ENCODE assay signal across 1 cellular context in the genomic region with DNA sequence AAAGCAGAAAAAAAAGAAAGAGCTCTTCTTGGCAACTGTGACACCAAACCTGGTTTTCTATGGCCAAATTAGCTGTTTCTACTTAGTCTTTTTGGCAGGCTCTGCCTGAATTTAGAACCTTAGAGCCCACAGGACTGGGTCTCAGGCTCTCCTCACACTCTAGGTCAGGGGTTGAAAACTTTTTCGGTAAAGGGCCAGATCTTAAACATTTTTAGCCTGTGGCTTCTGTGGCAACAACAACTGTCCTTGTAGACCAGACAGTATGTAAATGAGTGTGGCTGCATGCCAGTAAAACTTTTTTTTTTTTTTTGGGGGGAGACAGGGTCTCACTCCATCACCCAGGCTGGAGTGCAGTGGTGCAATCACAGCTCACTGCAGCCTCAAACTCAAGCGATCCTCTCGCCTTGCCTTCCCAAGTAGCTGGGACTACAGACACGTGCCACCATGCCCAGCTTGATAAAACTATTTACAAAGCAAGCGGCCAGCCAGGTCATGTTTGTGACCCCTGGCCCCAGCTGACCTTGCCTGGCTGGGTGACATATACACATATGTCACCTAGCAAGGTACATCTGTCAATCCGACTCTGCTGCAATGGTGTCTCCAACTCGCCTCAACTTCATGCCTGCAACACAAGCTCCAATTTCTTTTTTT.
A peak's percentile ranks its signal among the peaks of the same experiment; 100 is the strongest.
TF ChIP-seq lines count a peak whose summit lies in the region.

No MANE protein-coding gene starts in this region.

TF ChIP-seq in HepG2, 621 proteins besides CTCF, POLR2A, EP300 and RAD21 (continued from another document and continues in another):
- TF ChIP-seq ZNF510 (CRISPR knock-in tag; IDR thresholded peaks at IDR 0.05; ENCODE audit: low read depth) (no peak), ZNF737 (CRISPR knock-in tag; IDR thresholded peaks at IDR 0.05; ENCODE audit: borderline replicate concordance) (no peak), ZSCAN25 (CRISPR knock-in tag; IDR thresholded peaks at IDR 0.05) (0 out of 2 replicates have a peak, but pooled peaks have one; percentile 26), ZNF678 (CRISPR knock-in tag; IDR thresholded peaks at IDR 0.05) (no peak), ZNF644 (CRISPR knock-in tag; IDR thresholded peaks at IDR 0.05; ENCODE audit: low read depth) (peak; percentile 57; the same call in 1 of the 2 replicates), MIXL1 (CRISPR knock-in tag; IDR thresholded peaks at IDR 0.05) (peak; percentile 73; the same call in 1 of the 2 replicates), SIX1 (CRISPR knock-in tag; IDR thresholded peaks at IDR 0.05; ENCODE audit: borderline replicate concordance) (peak; percentile 53; the same call in 1 of the 2 replicates), ISL2 (CRISPR knock-in tag; IDR thresholded peaks at IDR 0.05) (peak; percentile 62), JUND (CRISPR knock-in tag; IDR thresholded peaks at IDR 0.05) (peak; percentile 56; the same call in 1 of the 2 replicates), ZNF572 (CRISPR knock-in tag; IDR thresholded peaks at IDR 0.05) (no peak), NFYC (CRISPR knock-in tag; IDR thresholded peaks at IDR 0.05) (no peak), KDM5B (CRISPR knock-in tag; IDR thresholded peaks at IDR 0.05; ENCODE audit: borderline replicate concordance) (no peak), SALL2 (CRISPR knock-in tag; IDR thresholded peaks at IDR 0.05) (no peak), FOXM1 (CRISPR knock-in tag; IDR thresholded peaks at IDR 0.05) (no peak), BORCS8-MEF2B (CRISPR knock-in tag; IDR thresholded peaks at IDR 0.05) (peak; percentile 55; the same call in 1 of the 2 replicates), ZNF776 (CRISPR knock-in tag; IDR thresholded peaks at IDR 0.05) (no peak), ZBTB8A (CRISPR knock-in tag; IDR thresholded peaks at IDR 0.05; ENCODE audit: borderline replicate concordance, low read depth) (no peak), MTF2 (CRISPR knock-in tag; IDR thresholded peaks at IDR 0.05; ENCODE audit: borderline replicate concordance) (no peak), RAD51 (IDR thresholded peaks at IDR 0.05; ENCODE audit: borderline replicate concordance) (no peak), ZFX (CRISPR knock-in tag; IDR thresholded peaks at IDR 0.05; ENCODE audit: low read depth) (no peak), ZNF296 (CRISPR knock-in tag; conservative IDR thresholded peaks at IDR 0.05) (no peak), RARG (CRISPR knock-in tag; IDR thresholded peaks at IDR 0.05; ENCODE audit: low read depth) (no peak), FOXK1 (CRISPR knock-in tag; IDR thresholded peaks at IDR 0.05; ENCODE audit: borderline replicate concordance, low read depth) (peak; percentile 81; the same call in 1 of the 2 replicates), SRSF1 (optimal IDR thresholded peaks at IDR 0.05; ENCODE audit: low read depth, low read length) (no peak), ZFAT (CRISPR knock-in tag; conservative IDR thresholded peaks at IDR 0.05) (no peak), ZNF547 (CRISPR knock-in tag; IDR thresholded peaks at IDR 0.05) (no peak), POGZ (CRISPR knock-in tag; IDR thresholded peaks at IDR 0.05) (peak; percentile 69), RBM39 (IDR thresholded peaks at IDR 0.05; ENCODE audit: low read depth, low read length, poor library complexity, severe bottlenecking) (no peak), ZNF850 (CRISPR knock-in tag; conservative IDR thresholded peaks at IDR 0.05) (no peak), SAFB2 (CRISPR knock-in tag; IDR thresholded peaks at IDR 0.05; ENCODE audit: borderline replicate concordance, low read depth) (no peak)
- TF ChIP-seq, protein P1, sequence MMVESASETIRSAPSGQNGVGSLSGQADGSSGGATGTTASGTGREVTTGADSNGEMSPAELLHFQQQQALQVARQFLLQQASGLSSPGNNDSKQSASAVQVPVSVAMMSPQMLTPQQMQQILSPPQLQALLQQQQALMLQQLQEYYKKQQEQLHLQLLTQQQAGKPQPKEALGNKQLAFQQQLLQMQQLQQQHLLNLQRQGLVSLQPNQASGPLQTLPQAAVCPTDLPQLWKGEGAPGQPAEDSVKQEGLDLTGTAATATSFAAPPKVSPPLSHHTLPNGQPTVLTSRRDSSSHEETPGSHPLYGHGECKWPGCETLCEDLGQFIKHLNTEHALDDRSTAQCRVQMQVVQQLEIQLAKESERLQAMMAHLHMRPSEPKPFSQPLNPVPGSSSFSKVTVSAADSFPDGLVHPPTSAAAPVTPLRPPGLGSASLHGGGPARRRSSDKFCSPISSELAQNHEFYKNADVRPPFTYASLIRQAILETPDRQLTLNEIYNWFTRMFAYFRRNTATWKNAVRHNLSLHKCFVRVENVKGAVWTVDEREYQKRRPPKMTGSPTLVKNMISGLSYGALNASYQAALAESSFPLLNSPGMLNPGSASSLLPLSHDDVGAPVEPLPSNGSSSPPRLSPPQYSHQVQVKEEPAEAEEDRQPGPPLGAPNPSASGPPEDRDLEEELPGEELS (CRISPR knock-in tag; IDR thresholded peaks at IDR 0.05): peak; percentile 94
- TF ChIP-seq, protein P2, sequence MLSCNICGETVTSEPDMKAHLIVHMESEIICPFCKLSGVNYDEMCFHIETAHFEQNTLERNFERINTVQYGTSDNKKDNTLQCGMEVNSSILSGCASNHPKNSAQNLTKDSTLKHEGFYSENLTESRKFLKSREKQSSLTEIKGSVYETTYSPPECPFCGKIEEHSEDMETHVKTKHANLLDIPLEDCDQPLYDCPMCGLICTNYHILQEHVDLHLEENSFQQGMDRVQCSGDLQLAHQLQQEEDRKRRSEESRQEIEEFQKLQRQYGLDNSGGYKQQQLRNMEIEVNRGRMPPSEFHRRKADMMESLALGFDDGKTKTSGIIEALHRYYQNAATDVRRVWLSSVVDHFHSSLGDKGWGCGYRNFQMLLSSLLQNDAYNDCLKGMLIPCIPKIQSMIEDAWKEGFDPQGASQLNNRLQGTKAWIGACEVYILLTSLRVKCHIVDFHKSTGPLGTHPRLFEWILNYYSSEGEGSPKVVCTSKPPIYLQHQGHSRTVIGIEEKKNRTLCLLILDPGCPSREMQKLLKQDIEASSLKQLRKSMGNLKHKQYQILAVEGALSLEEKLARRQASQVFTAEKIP (CRISPR knock-in tag; IDR thresholded peaks at IDR 0.05; ENCODE audit: borderline replicate concordance): no peak
- TF ChIP-seq, protein P3, sequence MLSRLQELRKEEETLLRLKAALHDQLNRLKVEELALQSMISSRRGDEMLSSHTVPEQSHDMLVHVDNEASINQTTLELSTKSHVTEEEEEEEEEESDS (CRISPR knock-in tag; IDR thresholded peaks at IDR 0.05; ENCODE audit: borderline replicate concordance): no peak
- TF ChIP-seq, protein P4, sequence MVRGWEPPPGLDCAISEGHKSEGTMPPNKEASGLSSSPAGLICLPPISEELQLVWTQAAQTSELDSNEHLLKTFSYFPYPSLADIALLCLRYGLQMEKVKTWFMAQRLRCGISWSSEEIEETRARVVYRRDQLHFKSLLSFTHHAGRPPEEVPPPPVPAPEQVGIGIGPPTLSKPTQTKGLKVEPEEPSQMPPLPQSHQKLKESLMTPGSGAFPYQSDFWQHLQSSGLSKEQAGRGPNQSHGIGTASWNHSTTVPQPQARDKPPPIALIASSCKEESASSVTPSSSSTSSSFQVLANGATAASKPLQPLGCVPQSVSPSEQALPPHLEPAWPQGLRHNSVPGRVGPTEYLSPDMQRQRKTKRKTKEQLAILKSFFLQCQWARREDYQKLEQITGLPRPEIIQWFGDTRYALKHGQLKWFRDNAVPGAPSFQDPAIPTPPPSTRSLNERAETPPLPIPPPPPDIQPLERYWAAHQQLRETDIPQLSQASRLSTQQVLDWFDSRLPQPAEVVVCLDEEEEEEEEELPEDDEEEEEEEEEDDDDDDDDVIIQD (CRISPR knock-in tag; IDR thresholded peaks at IDR 0.05; ENCODE audit: low read depth): no peak; the same call in 1 of the 2 replicates
- TF ChIP-seq, protein P5, sequence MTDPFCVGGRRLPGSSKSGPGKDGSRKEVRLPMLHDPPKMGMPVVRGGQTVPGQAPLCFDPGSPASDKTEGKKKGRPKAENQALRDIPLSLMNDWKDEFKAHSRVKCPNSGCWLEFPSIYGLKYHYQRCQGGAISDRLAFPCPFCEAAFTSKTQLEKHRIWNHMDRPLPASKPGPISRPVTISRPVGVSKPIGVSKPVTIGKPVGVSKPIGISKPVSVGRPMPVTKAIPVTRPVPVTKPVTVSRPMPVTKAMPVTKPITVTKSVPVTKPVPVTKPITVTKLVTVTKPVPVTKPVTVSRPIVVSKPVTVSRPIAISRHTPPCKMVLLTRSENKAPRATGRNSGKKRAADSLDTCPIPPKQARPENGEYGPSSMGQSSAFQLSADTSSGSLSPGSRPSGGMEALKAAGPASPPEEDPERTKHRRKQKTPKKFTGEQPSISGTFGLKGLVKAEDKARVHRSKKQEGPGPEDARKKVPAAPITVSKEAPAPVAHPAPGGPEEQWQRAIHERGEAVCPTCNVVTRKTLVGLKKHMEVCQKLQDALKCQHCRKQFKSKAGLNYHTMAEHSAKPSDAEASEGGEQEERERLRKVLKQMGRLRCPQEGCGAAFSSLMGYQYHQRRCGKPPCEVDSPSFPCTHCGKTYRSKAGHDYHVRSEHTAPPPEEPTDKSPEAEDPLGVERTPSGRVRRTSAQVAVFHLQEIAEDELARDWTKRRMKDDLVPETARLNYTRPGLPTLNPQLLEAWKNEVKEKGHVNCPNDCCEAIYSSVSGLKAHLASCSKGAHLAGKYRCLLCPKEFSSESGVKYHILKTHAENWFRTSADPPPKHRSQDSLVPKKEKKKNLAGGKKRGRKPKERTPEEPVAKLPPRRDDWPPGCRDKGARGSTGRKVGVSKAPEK (CRISPR knock-in tag; IDR thresholded peaks at IDR 0.05; ENCODE audit: borderline replicate concordance): peak; percentile 86; the same call in 1 of the 2 replicates
- TF ChIP-seq, protein P6, sequence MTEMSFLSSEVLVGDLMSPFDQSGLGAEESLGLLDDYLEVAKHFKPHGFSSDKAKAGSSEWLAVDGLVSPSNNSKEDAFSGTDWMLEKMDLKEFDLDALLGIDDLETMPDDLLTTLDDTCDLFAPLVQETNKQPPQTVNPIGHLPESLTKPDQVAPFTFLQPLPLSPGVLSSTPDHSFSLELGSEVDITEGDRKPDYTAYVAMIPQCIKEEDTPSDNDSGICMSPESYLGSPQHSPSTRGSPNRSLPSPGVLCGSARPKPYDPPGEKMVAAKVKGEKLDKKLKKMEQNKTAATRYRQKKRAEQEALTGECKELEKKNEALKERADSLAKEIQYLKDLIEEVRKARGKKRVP (CRISPR knock-in tag; IDR thresholded peaks at IDR 0.05): peak in 1 of 2 experiments; percentile 70; a peak in 2 of 4 replicates
- TF ChIP-seq, protein P7, sequence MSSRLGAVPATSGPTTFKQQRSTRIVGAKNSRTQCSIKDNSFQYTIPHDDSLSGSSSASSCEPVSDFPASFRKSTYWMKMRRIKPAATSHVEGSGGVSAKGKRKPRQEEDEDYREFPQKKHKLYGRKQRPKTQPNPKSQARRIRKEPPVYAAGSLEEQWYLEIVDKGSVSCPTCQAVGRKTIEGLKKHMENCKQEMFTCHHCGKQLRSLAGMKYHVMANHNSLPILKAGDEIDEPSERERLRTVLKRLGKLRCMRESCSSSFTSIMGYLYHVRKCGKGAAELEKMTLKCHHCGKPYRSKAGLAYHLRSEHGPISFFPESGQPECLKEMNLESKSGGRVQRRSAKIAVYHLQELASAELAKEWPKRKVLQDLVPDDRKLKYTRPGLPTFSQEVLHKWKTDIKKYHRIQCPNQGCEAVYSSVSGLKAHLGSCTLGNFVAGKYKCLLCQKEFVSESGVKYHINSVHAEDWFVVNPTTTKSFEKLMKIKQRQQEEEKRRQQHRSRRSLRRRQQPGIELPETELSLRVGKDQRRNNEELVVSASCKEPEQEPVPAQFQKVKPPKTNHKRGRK (CRISPR knock-in tag; IDR thresholded peaks at IDR 0.05): no peak
- TF ChIP-seq, protein P8, sequence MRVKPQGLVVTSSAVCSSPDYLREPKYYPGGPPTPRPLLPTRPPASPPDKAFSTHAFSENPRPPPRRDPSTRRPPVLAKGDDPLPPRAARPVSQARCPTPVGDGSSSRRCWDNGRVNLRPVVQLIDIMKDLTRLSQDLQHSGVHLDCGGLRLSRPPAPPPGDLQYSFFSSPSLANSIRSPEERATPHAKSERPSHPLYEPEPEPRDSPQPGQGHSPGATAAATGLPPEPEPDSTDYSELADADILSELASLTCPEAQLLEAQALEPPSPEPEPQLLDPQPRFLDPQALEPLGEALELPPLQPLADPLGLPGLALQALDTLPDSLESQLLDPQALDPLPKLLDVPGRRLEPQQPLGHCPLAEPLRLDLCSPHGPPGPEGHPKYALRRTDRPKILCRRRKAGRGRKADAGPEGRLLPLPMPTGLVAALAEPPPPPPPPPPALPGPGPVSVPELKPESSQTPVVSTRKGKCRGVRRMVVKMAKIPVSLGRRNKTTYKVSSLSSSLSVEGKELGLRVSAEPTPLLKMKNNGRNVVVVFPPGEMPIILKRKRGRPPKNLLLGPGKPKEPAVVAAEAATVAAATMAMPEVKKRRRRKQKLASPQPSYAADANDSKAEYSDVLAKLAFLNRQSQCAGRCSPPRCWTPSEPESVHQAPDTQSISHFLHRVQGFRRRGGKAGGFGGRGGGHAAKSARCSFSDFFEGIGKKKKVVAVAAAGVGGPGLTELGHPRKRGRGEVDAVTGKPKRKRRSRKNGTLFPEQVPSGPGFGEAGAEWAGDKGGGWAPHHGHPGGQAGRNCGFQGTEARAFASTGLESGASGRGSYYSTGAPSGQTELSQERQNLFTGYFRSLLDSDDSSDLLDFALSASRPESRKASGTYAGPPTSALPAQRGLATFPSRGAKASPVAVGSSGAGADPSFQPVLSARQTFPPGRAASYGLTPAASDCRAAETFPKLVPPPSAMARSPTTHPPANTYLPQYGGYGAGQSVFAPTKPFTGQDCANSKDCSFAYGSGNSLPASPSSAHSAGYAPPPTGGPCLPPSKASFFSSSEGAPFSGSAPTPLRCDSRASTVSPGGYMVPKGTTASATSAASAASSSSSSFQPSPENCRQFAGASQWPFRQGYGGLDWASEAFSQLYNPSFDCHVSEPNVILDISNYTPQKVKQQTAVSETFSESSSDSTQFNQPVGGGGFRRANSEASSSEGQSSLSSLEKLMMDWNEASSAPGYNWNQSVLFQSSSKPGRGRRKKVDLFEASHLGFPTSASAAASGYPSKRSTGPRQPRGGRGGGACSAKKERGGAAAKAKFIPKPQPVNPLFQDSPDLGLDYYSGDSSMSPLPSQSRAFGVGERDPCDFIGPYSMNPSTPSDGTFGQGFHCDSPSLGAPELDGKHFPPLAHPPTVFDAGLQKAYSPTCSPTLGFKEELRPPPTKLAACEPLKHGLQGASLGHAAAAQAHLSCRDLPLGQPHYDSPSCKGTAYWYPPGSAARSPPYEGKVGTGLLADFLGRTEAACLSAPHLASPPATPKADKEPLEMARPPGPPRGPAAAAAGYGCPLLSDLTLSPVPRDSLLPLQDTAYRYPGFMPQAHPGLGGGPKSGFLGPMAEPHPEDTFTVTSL (CRISPR knock-in tag; IDR thresholded peaks at IDR 0.05; ENCODE audit: borderline replicate concordance): peak; percentile 45; the same call in 1 of the 2 replicates
- TF ChIP-seq, protein P9, sequence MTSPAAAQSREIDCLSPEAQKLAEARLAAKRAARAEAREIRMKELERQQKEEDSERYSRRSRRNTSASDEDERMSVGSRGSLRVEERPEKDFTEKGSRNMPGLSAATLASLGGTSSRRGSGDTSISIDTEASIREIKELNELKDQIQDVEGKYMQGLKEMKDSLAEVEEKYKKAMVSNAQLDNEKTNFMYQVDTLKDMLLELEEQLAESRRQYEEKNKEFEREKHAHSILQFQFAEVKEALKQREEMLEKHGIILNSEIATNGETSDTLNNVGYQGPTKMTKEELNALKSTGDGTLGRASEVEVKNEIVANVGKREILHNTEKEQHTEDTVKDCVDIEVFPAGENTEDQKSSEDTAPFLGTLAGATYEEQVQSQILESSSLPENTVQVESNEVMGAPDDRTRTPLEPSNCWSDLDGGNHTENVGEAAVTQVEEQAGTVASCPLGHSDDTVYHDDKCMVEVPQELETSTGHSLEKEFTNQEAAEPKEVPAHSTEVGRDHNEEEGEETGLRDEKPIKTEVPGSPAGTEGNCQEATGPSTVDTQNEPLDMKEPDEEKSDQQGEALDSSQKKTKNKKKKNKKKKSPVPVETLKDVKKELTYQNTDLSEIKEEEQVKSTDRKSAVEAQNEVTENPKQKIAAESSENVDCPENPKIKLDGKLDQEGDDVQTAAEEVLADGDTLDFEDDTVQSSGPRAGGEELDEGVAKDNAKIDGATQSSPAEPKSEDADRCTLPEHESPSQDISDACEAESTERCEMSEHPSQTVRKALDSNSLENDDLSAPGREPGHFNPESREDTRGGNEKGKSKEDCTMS (CRISPR knock-in tag; conservative IDR thresholded peaks at IDR 0.05): no peak
